40 cellular contexts compared by ENCODE assay signal in the genomic region with DNA sequence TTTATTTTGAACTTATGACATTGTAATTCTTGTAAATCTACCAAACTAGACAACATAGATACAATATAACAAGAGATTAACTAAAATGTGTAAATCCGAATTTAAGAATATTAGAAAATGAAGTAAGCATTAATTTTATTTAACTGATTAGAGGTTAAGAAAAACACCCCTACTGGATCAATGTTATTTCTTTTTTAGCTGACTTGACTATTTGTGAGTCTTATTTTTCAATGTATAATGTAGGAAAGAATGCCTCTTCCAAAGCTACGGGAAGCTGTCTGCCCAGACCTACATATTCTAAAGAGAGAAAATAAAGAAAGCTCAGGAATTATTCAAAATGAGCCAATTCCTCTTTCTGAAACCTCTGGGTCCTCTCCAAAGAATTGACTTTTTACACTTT.
"Had no signal": no experiment of that assay in that cellular context is flagged by ENCODE, and none has a peak within 500 bp of the region (broad histone marks: within the 10 kb centered on the region; RNA-seq: fewer than 3 reads in every experiment).

No MANE protein-coding gene starts in this region.

- H3K36me3 ChIP-seq: adrenal gland, ascending aorta, brain microvascular endothelial cell, breast epithelium, cardiac muscle cell had no signal

- H3K4me1 Mint-ChIP-seq: activated naive CD4-positive, alpha-beta T cell treated with anti-CD3 and anti-CD28 coated beads, Interleukin-2, amount 10 ng/mL, durations not matched to agents 7 days and 5 days; activated naive CD4-positive, alpha-beta T cell treated with anti-CD3 and anti-CD28 coated beads, Interleukin-2, amount 50 U/mL, for 24 hours; activated naive CD8-positive, alpha-beta T cell treated with anti-CD3 and anti-CD28 coated beads for 36 hours; activated naive CD8-positive, alpha-beta T cell treated with anti-CD3 and anti-CD28 coated beads, Interleukin-2, amount 10 ng/mL, durations not matched to agents 7 days and 5 days; activated naive CD8-positive, alpha-beta T cell treated with anti-CD3 and anti-CD28 coated beads, Interleukin-2, amount 50 U/mL, for 24 hours; activated T-helper 17 cell treated with anti-CD3 and anti-CD28 coated beads, Interleukin-2, amount 50 U/mL, for 72 hours; central memory CD8-positive, alpha-beta T cell had no signal

- FAIRE-seq: astrocyte, bronchial epithelial cell had no signal

- H3K9me3 Mint-ChIP-seq: brain had no signal

- H3K4me3 ChIP-seq: adrenal gland, ascending aorta, body of pancreas, breast epithelium, cardiac muscle cell had no signal

- H3K4me3 Mint-ChIP-seq: activated naive CD4-positive, alpha-beta T cell treated with anti-CD3 and anti-CD28 coated beads for 36 hours; activated naive CD4-positive, alpha-beta T cell treated with anti-CD3 and anti-CD28 coated beads, Interleukin-2, amount 10 ng/mL, durations not matched to agents 7 days and 5 days; activated naive CD4-positive, alpha-beta T cell treated with anti-CD3 and anti-CD28 coated beads, Interleukin-2, amount 50 U/mL, for 24 hours; activated naive CD8-positive, alpha-beta T cell; activated naive CD8-positive, alpha-beta T cell treated with anti-CD3 and anti-CD28 coated beads for 36 hours; activated naive CD8-positive, alpha-beta T cell treated with anti-CD3 and anti-CD28 coated beads, Interleukin-2, amount 10 ng/mL, durations not matched to agents 7 days and 5 days; activated naive CD8-positive, alpha-beta T cell treated with anti-CD3 and anti-CD28 coated beads, Interleukin-2, amount 50 U/mL, for 24 hours; activated T-cell treated with anti-CD3 and anti-CD28 coated beads, Interleukin-2, amount 50 U/mL, for 24 hours; activated T-cell treated with anti-CD3 and anti-CD28 coated beads, Interleukin-2, amount 50 U/mL, for 4 hours; activated T-cell treated with anti-CD3 and anti-CD28 coated beads, Interleukin-2, amount 50 U/mL, for 72 hours; activated T-helper 1 cell treated with anti-CD3 and anti-CD28 coated beads, Interleukin-12 subunit alpha, Interleukin-12 subunit beta, Interleukin-2, Interleukin-4 antibody, amounts not matched to agents 30 ng/mL and 10 ng/mL and 1 ng/mL, durations not matched to agents 14 hours and 24 hours and 36 hours; activated T-helper 17 cell treated with anti-CD3 and anti-CD28 coated beads, Interleukin-2, amount 50 U/mL, for 72 hours; brain; central memory CD8-positive, alpha-beta T cell had no signal

- H3K27me3 Mint-ChIP-seq: activated naive CD4-positive, alpha-beta T cell treated with anti-CD3 and anti-CD28 coated beads, Interleukin-2, amount 10 ng/mL, durations not matched to agents 7 days and 5 days; activated naive CD4-positive, alpha-beta T cell treated with anti-CD3 and anti-CD28 coated beads, Interleukin-2, amount 50 U/mL, for 24 hours; activated naive CD8-positive, alpha-beta T cell; activated naive CD8-positive, alpha-beta T cell treated with anti-CD3 and anti-CD28 coated beads for 36 hours; activated naive CD8-positive, alpha-beta T cell treated with anti-CD3 and anti-CD28 coated beads, Interleukin-2, amount 10 ng/mL, durations not matched to agents 7 days and 5 days; activated naive CD8-positive, alpha-beta T cell treated with anti-CD3 and anti-CD28 coated beads, Interleukin-2, amount 50 U/mL, for 24 hours; activated T-cell treated with anti-CD3 and anti-CD28 coated beads, Interleukin-2, amount 50 U/mL, for 24 hours; activated T-helper 17 cell treated with anti-CD3 and anti-CD28 coated beads, Interleukin-2, amount 50 U/mL, for 72 hours; brain; central memory CD8-positive, alpha-beta T cell had no signal

- H3K4me1 ChIP-seq: adrenal gland, ascending aorta, body of pancreas, breast epithelium had no signal

- DNase-seq: activated effector memory CD4-positive, alpha-beta T cell treated with anti-CD3 and anti-CD28 coated beads, Interleukin-2, amount 50 U/mL, for 16 hours; activated effector memory CD4-positive, alpha-beta T cell treated with Interleukin-2 at 50 U/mL for 16 hours; activated gamma-delta T cell; activated gamma-delta T cell treated with Interleukin-2 at 50 U/mL for 16 hours; activated naive CD4-positive, alpha-beta T cell; activated naive CD4-positive, alpha-beta T cell treated with anti-CD3 and anti-CD28 coated beads for 36 hours; activated naive CD4-positive, alpha-beta T cell treated with anti-CD3 and anti-CD28 coated beads, Interleukin-2, amount 10 ng/mL, durations not matched to agents 7 days and 5 days; activated naive CD4-positive, alpha-beta T cell treated with anti-CD3 and anti-CD28 coated beads, Interleukin-2, amount 50 U/mL, for 16 hours; activated naive CD4-positive, alpha-beta T cell treated with Interleukin-2 at 50 U/mL for 16 hours; activated naive CD8-positive, alpha-beta T cell treated with anti-CD3 and anti-CD28 coated beads for 36 hours; activated naive CD8-positive, alpha-beta T cell treated with anti-CD3 and anti-CD28 coated beads, Interleukin-2, amount 10 ng/mL, durations not matched to agents 7 days and 5 days; activated naive CD8-positive, alpha-beta T cell treated with anti-CD3 and anti-CD28 coated beads, Interleukin-2, amount 50 U/mL, for 24 hours; activated T-cell treated with anti-CD3 and anti-CD28 coated beads, Interleukin-2, amount 50 U/mL, for 1 hour; activated T-cell treated with anti-CD3 and anti-CD28 coated beads, Interleukin-2, amount 50 U/mL, for 24 hours; activated T-cell treated with anti-CD3 and anti-CD28 coated beads, Interleukin-2, amount 50 U/mL, for 4 hours; activated T-cell treated with anti-CD3 and anti-CD28 coated beads, Interleukin-2, amount 50 U/mL, for 48 hours; activated T-cell treated with anti-CD3 and anti-CD28 coated beads, Interleukin-2, amount 50 U/mL, for 72 hours; adrenal gland; amniotic stem cell; amygdala; anterior cingulate cortex; aorta; body of pancreas; brain microvascular endothelial cell; caudate nucleus; central memory CD4-positive, alpha-beta T cell; cerebellar nuclear complex had no signal

- ATAC-seq: activated naive CD4-positive, alpha-beta T cell treated with anti-CD3 and anti-CD28 coated beads, Interleukin-2, amount 50 U/mL, for 72 hours; activated naive CD8-positive, alpha-beta T cell treated with anti-CD3 and anti-CD28 coated beads, Interleukin-2, amount 50 U/mL, for 24 hours; activated T-cell treated with anti-CD3 and anti-CD28 coated beads, Interleukin-2, amount 50 U/mL, for 4 hours; activated T-cell treated with anti-CD3 and anti-CD28 coated beads, Interleukin-2, amount 50 U/mL, for 72 hours; activated T-helper 17 cell treated with anti-CD3 and anti-CD28 coated beads, Interleukin-2, amount 50 U/mL, for 72 hours; body of pancreas had no signal

- H3K27ac Mint-ChIP-seq: activated naive CD4-positive, alpha-beta T cell treated with anti-CD3 and anti-CD28 coated beads for 36 hours; activated naive CD4-positive, alpha-beta T cell treated with anti-CD3 and anti-CD28 coated beads, Interleukin-2, amount 10 ng/mL, durations not matched to agents 7 days and 5 days; activated naive CD4-positive, alpha-beta T cell treated with anti-CD3 and anti-CD28 coated beads, Interleukin-2, amount 50 U/mL, for 24 hours; activated naive CD4-positive, alpha-beta T cell treated with anti-CD3 and anti-CD28 coated beads, Interleukin-2, amount 50 U/mL, for 72 hours; activated naive CD8-positive, alpha-beta T cell; activated naive CD8-positive, alpha-beta T cell treated with anti-CD3 and anti-CD28 coated beads for 36 hours; activated naive CD8-positive, alpha-beta T cell treated with anti-CD3 and anti-CD28 coated beads, Interleukin-2, amount 10 ng/mL, durations not matched to agents 7 days and 5 days; activated naive CD8-positive, alpha-beta T cell treated with anti-CD3 and anti-CD28 coated beads, Interleukin-2, amount 50 U/mL, for 24 hours; activated T-cell treated with anti-CD3 and anti-CD28 coated beads, Interleukin-2, amount 50 U/mL, for 24 hours; activated T-cell treated with anti-CD3 and anti-CD28 coated beads, Interleukin-2, amount 50 U/mL, for 72 hours; activated T-helper 1 cell treated with anti-CD3 and anti-CD28 coated beads, Interleukin-12 subunit alpha, Interleukin-12 subunit beta, Interleukin-2, Interleukin-4 antibody, amounts not matched to agents 30 ng/mL and 10 ng/mL and 1 ng/mL, durations not matched to agents 14 hours and 24 hours and 36 hours; activated T-helper 17 cell treated with anti-CD3 and anti-CD28 coated beads, Interleukin-2, amount 50 U/mL, for 72 hours; activated T-helper 2 cell treated with anti-CD3 and anti-CD28 coated beads, Interferon-gamma antibody, Interleukin-2, Interleukin-4, amounts not matched to agents 10 μg/mL and 5 μg/mL and 100 μg/mL, durations not matched to agents 14 hours and 24 hours and 36 hours; brain had no signal

- H3K27me3 ChIP-seq: adrenal gland, ascending aorta, body of pancreas, brain microvascular endothelial cell, breast epithelium, cardiac muscle cell had no signal

- H3K36me3 Mint-ChIP-seq: activated naive CD4-positive, alpha-beta T cell treated with anti-CD3 and anti-CD28 coated beads, Interleukin-2, amount 10 ng/mL, durations not matched to agents 7 days and 5 days; activated naive CD4-positive, alpha-beta T cell treated with anti-CD3 and anti-CD28 coated beads, Interleukin-2, amount 50 U/mL, for 24 hours; activated naive CD4-positive, alpha-beta T cell treated with anti-CD3 and anti-CD28 coated beads, Interleukin-2, amount 50 U/mL, for 72 hours; activated naive CD8-positive, alpha-beta T cell; activated naive CD8-positive, alpha-beta T cell treated with anti-CD3 and anti-CD28 coated beads for 36 hours; activated naive CD8-positive, alpha-beta T cell treated with anti-CD3 and anti-CD28 coated beads, Interleukin-2, amount 10 ng/mL, durations not matched to agents 7 days and 5 days; brain had no signal

- H3K9me3 ChIP-seq: adrenal gland, ascending aorta, body of pancreas, breast epithelium had no signal

- H3K27ac ChIP-seq: adrenal gland, ascending aorta, body of pancreas, brain microvascular endothelial cell, breast epithelium, cardiac muscle cell had no signal
